In the genomic region with DNA sequence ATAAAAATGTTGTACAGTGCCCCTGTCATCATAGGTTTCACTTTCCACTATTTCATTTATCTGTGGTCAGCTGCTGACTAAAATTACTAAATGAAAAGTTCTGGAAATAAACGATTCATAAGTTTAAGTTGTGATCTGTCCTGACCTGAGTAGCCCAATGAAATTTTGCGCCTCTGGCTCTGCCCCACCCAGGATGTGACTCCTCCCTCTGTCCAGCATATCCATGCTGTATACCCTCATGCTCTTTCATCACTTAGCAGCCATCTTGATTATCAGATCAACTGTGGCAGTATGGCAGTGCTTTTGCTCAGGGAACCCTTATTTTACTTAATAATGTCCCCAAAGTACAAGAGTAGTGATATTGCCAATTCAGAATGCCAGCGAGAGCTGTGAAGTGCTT, we compare ENCODE assay signal across 15 cellular contexts.
DNase-seq lines count a peak whose midpoint lies in the region; ATAC-seq and TF ChIP-seq lines count a peak whose summit lies in the region.
"Had no signal": no experiment of that assay in that cellular context is flagged by ENCODE, and none has a peak within 500 bp of the region (broad histone marks: within the 10 kb centered on the region; RNA-seq: fewer than 3 reads in every experiment).

No MANE protein-coding gene starts in this region.

- H3K4me3 ChIP-seq in PC-9 = no peak overlapping the region
- H3K4me3 ChIP-seq: BLaER1 had no signal

- H4K20me1 ChIP-seq in PC-9 (ENCODE audit: insufficient read depth) = no peaks in the 10 kb centered on the region
- H4K20me1 ChIP-seq: BLaER1 had no signal

- peaks cover 8% of the 10 kb centered on the region for H3K9me3 Mint-ChIP-seq in activated CD4-positive, alpha-beta T cell treated with anti-CD3 and anti-CD28 coated beads for 36 hours (ENCODE audit: low read depth)
- peaks cover 13% of the 10 kb centered on the region for H3K9me3 Mint-ChIP-seq in activated naive CD8-positive, alpha-beta T cell treated with anti-CD3 and anti-CD28 coated beads for 36 hours
- H3K9me3 Mint-ChIP-seq in stimulated activated naive CD8-positive, alpha-beta T cell treated with anti-CD3 and anti-CD28 coated beads, Interleukin-15, Interleukin-2, amounts not matched to agents 100 ng/mL and 50 ng/mL, for 24 hours = peaks cover 16% of the 10 kb centered on the region
- peaks cover 9% of the 10 kb centered on the region for H3K9me3 Mint-ChIP-seq in activated T-helper 2 cell treated with anti-CD3 and anti-CD28 coated beads, Interferon-gamma antibody, Interleukin-2, Interleukin-4, amounts not matched to agents 10 μg/mL and 5 μg/mL and 100 μg/mL, durations not matched to agents 14 hours and 24 hours and 36 hours

- H3K4me2 ChIP-seq in PC-9 = no peak overlapping the region
- H3K4me2 ChIP-seq: BLaER1 had no signal

- H3K4me1 Mint-ChIP-seq in activated CD4-positive, alpha-beta T cell treated with anti-CD3 and anti-CD28 coated beads for 36 hours = peaks cover 5% of the 10 kb centered on the region
- peaks cover 7% of the 10 kb centered on the region for H3K4me1 Mint-ChIP-seq in activated naive CD8-positive, alpha-beta T cell treated with anti-CD3 and anti-CD28 coated beads for 36 hours
- H3K4me1 Mint-ChIP-seq in stimulated activated naive CD8-positive, alpha-beta T cell treated with anti-CD3 and anti-CD28 coated beads, Interleukin-15, Interleukin-2, amounts not matched to agents 100 ng/mL and 50 ng/mL, for 24 hours (ENCODE audit: low read depth) = peaks cover 8% of the 10 kb centered on the region
- peaks cover 6% of the 10 kb centered on the region for H3K4me1 Mint-ChIP-seq in activated T-helper 2 cell treated with anti-CD3 and anti-CD28 coated beads, Interferon-gamma antibody, Interleukin-2, Interleukin-4, amounts not matched to agents 10 μg/mL and 5 μg/mL and 100 μg/mL, durations not matched to agents 14 hours and 24 hours and 36 hours (ENCODE audit: low read depth)

- BruUV-seq in PC-9 (replicated peaks; lab: Mats Ljungman, UMichigan) = no TSS peak

- H3F3A ChIP-seq in PC-9 (ENCODE audit: insufficient read depth, low read depth) = no peaks in the 10 kb centered on the region

- CTCF ChIA-PET in activated CD4-positive, alpha-beta T cell treated with anti-CD3 and anti-CD28 coated beads for 36 hours (lab: Charles Lee) = no interaction called here
- CTCF ChIA-PET in PC-9 (lab: Charles Lee) = no interaction called here

- no peaks in the 10 kb centered on the region for H3K79me2 ChIP-seq in PC-9 (ENCODE audit: low read depth)

- DNase-seq in activated CD4-positive, alpha-beta T cell treated with anti-CD3 and anti-CD28 coated beads for 36 hours = peak; percentile 39
- no peak for DNase-seq in activated CD4-positive, alpha-beta T cell treated with anti-CD3 and anti-CD28 coated beads, Interleukin-2, amount 50 U/mL, for 1 hour
- DNase-seq in stimulated activated CD4-positive, alpha-beta T cell treated with anti-CD3 and anti-CD28 coated beads, Interleukin-1b, Interleukin-23, amount 100 ng/mL, for 48 hours = peak; percentile 26
- no peak for DNase-seq in stimulated activated CD4-positive, alpha-beta T cell treated with anti-CD3 and anti-CD28 coated beads, Interleukin-12 subunit alpha, Interleukin-12 subunit beta, amount 100 ng/mL, for 4 hours
- DNase-seq in activated naive CD8-positive, alpha-beta T cell treated with anti-CD3 and anti-CD28 coated beads for 36 hours = peak; percentile 64
- DNase-seq in activated T-helper 2 cell treated with anti-CD3 and anti-CD28 coated beads, Interferon-gamma antibody, Interleukin-2, Interleukin-4, amounts not matched to agents 10 μg/mL and 5 μg/mL and 100 μg/mL, durations not matched to agents 14 hours and 24 hours and 36 hours (ENCODE audit: low spot score) = no peak
- DNase-seq in PC-9 = no peak
- DNase-seq: DND-41, GDM1, KBM-7, NCI-H1417 treated with DMSO at 0.1 percent for 48 hours, NCI-H1930, NCI-H748 treated with DMSO at 0.1 percent for 48 hours had no signal

- no peak overlapping the region for H3K4me3 Mint-ChIP-seq in activated CD4-positive, alpha-beta T cell treated with anti-CD3 and anti-CD28 coated beads for 36 hours
- no peak overlapping the region for H3K4me3 Mint-ChIP-seq in activated naive CD8-positive, alpha-beta T cell treated with anti-CD3 and anti-CD28 coated beads for 36 hours
- H3K4me3 Mint-ChIP-seq in stimulated activated naive CD8-positive, alpha-beta T cell treated with anti-CD3 and anti-CD28 coated beads, Interleukin-15, Interleukin-2, amounts not matched to agents 100 ng/mL and 50 ng/mL, for 24 hours = no peak overlapping the region
- no peak overlapping the region for H3K4me3 Mint-ChIP-seq in activated T-helper 2 cell treated with anti-CD3 and anti-CD28 coated beads, Interferon-gamma antibody, Interleukin-2, Interleukin-4, amounts not matched to agents 10 μg/mL and 5 μg/mL and 100 μg/mL, durations not matched to agents 14 hours and 24 hours and 36 hours (ENCODE audit: low read depth)

- peaks cover 34% of the 10 kb centered on the region for H3K36me3 Mint-ChIP-seq in activated CD4-positive, alpha-beta T cell treated with anti-CD3 and anti-CD28 coated beads for 36 hours (ENCODE audit: low read depth)
- H3K36me3 Mint-ChIP-seq in activated naive CD8-positive, alpha-beta T cell treated with anti-CD3 and anti-CD28 coated beads for 36 hours = peaks cover 44% of the 10 kb centered on the region
- peaks cover 17% of the 10 kb centered on the region for H3K36me3 Mint-ChIP-seq in stimulated activated naive CD8-positive, alpha-beta T cell treated with anti-CD3 and anti-CD28 coated beads, Interleukin-15, Interleukin-2, amounts not matched to agents 100 ng/mL and 50 ng/mL, for 24 hours (ENCODE audit: low read depth)
- peaks cover 47% of the 10 kb centered on the region for H3K36me3 Mint-ChIP-seq in activated T-helper 2 cell treated with anti-CD3 and anti-CD28 coated beads, Interferon-gamma antibody, Interleukin-2, Interleukin-4, amounts not matched to agents 10 μg/mL and 5 μg/mL and 100 μg/mL, durations not matched to agents 14 hours and 24 hours and 36 hours (ENCODE audit: low read depth)

- no peaks in the 10 kb centered on the region for H3K27me3 ChIP-seq in PC-9 (ENCODE audit: insufficient read depth, low read depth)
- H3K27me3 ChIP-seq: BLaER1 had no signal

- no peak for TF ChIP-seq CTCF in PC-9 (conservative IDR thresholded peaks at IDR 0.05)

- ATAC-seq in activated CD4-positive, alpha-beta T cell treated with anti-CD3 and anti-CD28 coated beads for 36 hours = peak; percentile 97

- H3K36me3 ChIP-seq in PC-9 (ENCODE audit: low read depth) = no peaks in the 10 kb centered on the region
- H3K36me3 ChIP-seq: BLaER1 had no signal

- POLR2A ChIA-PET in activated CD4-positive, alpha-beta T cell treated with anti-CD3 and anti-CD28 coated beads for 36 hours (lab: Charles Lee) = no interaction called here
- POLR2A ChIA-PET in PC-9 (lab: Charles Lee; ENCODE audit: unreplicated experiment) = no interaction called here

- H3K27ac ChIP-seq in PC-9 = no peak overlapping the region
- H3K27ac ChIP-seq: BLaER1 had no signal

- H3K27me3 Mint-ChIP-seq in activated CD4-positive, alpha-beta T cell treated with anti-CD3 and anti-CD28 coated beads for 36 hours = no peaks in the 10 kb centered on the region
- no peaks in the 10 kb centered on the region for H3K27me3 Mint-ChIP-seq in activated naive CD8-positive, alpha-beta T cell treated with anti-CD3 and anti-CD28 coated beads for 36 hours
- H3K27me3 Mint-ChIP-seq in stimulated activated naive CD8-positive, alpha-beta T cell treated with anti-CD3 and anti-CD28 coated beads, Interleukin-15, Interleukin-2, amounts not matched to agents 100 ng/mL and 50 ng/mL, for 24 hours = no peaks in the 10 kb centered on the region
- no peaks in the 10 kb centered on the region for H3K27me3 Mint-ChIP-seq in activated T-helper 2 cell treated with anti-CD3 and anti-CD28 coated beads, Interferon-gamma antibody, Interleukin-2, Interleukin-4, amounts not matched to agents 10 μg/mL and 5 μg/mL and 100 μg/mL, durations not matched to agents 14 hours and 24 hours and 36 hours (ENCODE audit: low read depth)

- no peaks in the 10 kb centered on the region for H3K4me1 ChIP-seq in PC-9 (replicated peaks; ENCODE audit: insufficient read depth)
- H3K4me1 ChIP-seq: BLaER1 had no signal

- intact Hi-C loops in activated CD4-positive, alpha-beta T cell treated with anti-CD3 and anti-CD28 coated beads for 36 hours (cut with DNase I, micrococcal nuclease) = no loop called here
- intact Hi-C loops in activated T-helper 2 cell treated with anti-CD3 and anti-CD28 coated beads, Interferon-gamma antibody, Interleukin-2, Interleukin-4, amounts not matched to agents 10 μg/mL and 5 μg/mL and 100 μg/mL, durations not matched to agents 14 hours and 24 hours and 36 hours (cut with micrococcal nuclease) = no loop called here
- intact Hi-C loops in PC-9 (cut with micrococcal nuclease; ENCODE audit: unreplicated experiment) = no loop called here

- no peak overlapping the region for H2AFZ ChIP-seq in PC-9

- H3K9me3 ChIP-seq in PC-9 (ENCODE audit: insufficient read depth, low read depth) = no peaks in the 10 kb centered on the region
- H3K9me3 ChIP-seq: BLaER1 had no signal

- no peak overlapping the region for H3K27ac Mint-ChIP-seq in activated CD4-positive, alpha-beta T cell treated with anti-CD3 and anti-CD28 coated beads for 36 hours
- H3K27ac Mint-ChIP-seq in activated naive CD8-positive, alpha-beta T cell treated with anti-CD3 and anti-CD28 coated beads for 36 hours = peak overlapping the region; percentile 82
- peak overlapping the region; percentile 6 for H3K27ac Mint-ChIP-seq in stimulated activated naive CD8-positive, alpha-beta T cell treated with anti-CD3 and anti-CD28 coated beads, Interleukin-15, Interleukin-2, amounts not matched to agents 100 ng/mL and 50 ng/mL, for 24 hours
- H3K27ac Mint-ChIP-seq in activated T-helper 2 cell treated with anti-CD3 and anti-CD28 coated beads, Interferon-gamma antibody, Interleukin-2, Interleukin-4, amounts not matched to agents 10 μg/mL and 5 μg/mL and 100 μg/mL, durations not matched to agents 14 hours and 24 hours and 36 hours = no peak overlapping the region

- H3K9me2 ChIP-seq in PC-9 (ENCODE audit: insufficient read depth) = no peaks in the 10 kb centered on the region

Comparison
In these comparisons a context has a peak if more than half of its experiments do, and no peak if none do; other contexts are left out.
1. DNase-seq: peak in activated CD4-positive, alpha-beta T cell treated with anti-CD3 and anti-CD28 coated beads for 36 hours (single experiment), stimulated activated CD4-positive, alpha-beta T cell treated with anti-CD3 and anti-CD28 coated beads, Interleukin-1b, Interleukin-23, amount 100 ng/mL, for 48 hours (single experiment) and activated naive CD8-positive, alpha-beta T cell treated with anti-CD3 and anti-CD28 coated beads for 36 hours (single experiment); none in activated CD4-positive, alpha-beta T cell treated with anti-CD3 and anti-CD28 coated beads, Interleukin-2, amount 50 U/mL, for 1 hour (single experiment), stimulated activated CD4-positive, alpha-beta T cell treated with anti-CD3 and anti-CD28 coated beads, Interleukin-12 subunit alpha, Interleukin-12 subunit beta, amount 100 ng/mL, for 4 hours (single experiment), activated T-helper 2 cell treated with anti-CD3 and anti-CD28 coated beads, Interferon-gamma antibody, Interleukin-2, Interleukin-4, amounts not matched to agents 10 μg/mL and 5 μg/mL and 100 μg/mL, durations not matched to agents 14 hours and 24 hours and 36 hours (single experiment) and PC-9 (0 of 2).
2. H3K27ac Mint-ChIP-seq: peak in activated naive CD8-positive, alpha-beta T cell treated with anti-CD3 and anti-CD28 coated beads for 36 hours (single experiment) and stimulated activated naive CD8-positive, alpha-beta T cell treated with anti-CD3 and anti-CD28 coated beads, Interleukin-15, Interleukin-2, amounts not matched to agents 100 ng/mL and 50 ng/mL, for 24 hours (single experiment); none in activated CD4-positive, alpha-beta T cell treated with anti-CD3 and anti-CD28 coated beads for 36 hours (single experiment) and activated T-helper 2 cell treated with anti-CD3 and anti-CD28 coated beads, Interferon-gamma antibody, Interleukin-2, Interleukin-4, amounts not matched to agents 10 μg/mL and 5 μg/mL and 100 μg/mL, durations not matched to agents 14 hours and 24 hours and 36 hours (single experiment).